In genomic region chr14:105861985-105862465, GRCh38 we compare ENCODE assay signal across 8 cellular contexts.
DNase-seq lines count a peak whose midpoint lies in the region; ATAC-seq and TF ChIP-seq lines count a peak whose summit lies in the region.

No MANE protein-coding gene starts in this region.

- no peak overlapping the region for H2AFZ ChIP-seq in Karpas-422 (ENCODE audit: low read length)

- no peak overlapping the region for H3K27ac Mint-ChIP-seq in endodermal cell

- H3K9ac ChIP-seq in Karpas-422 (ENCODE audit: low read length): peak overlapping the region; percentile 94
- no peak overlapping the region for H3K9ac ChIP-seq in endodermal cell (ENCODE audit: extremely low read depth, low read length, poor library complexity, severe bottlenecking)

- no peak overlapping the region for H3K4me3 Mint-ChIP-seq in endodermal cell

- no peaks in the 10 kb centered on the region for H3K4me1 Mint-ChIP-seq in endodermal cell

- H3K9me2 ChIP-seq in Karpas-422 (replicated peaks; ENCODE audit: insufficient read depth, low read length): no peaks in the 10 kb centered on the region

- H4K20me1 ChIP-seq in Karpas-422 (ENCODE audit: insufficient read depth, low read depth, low read length): peaks cover 8% of the 10 kb centered on the region; the same call in 1 of the 2 replicates

- no peaks in the 10 kb centered on the region for H3K9me3 ChIP-seq in Karpas-422 (ENCODE audit: low read length)
- peaks cover 65% of the 10 kb centered on the region for H3K9me3 ChIP-seq in endodermal cell (ENCODE audit: control insufficient read depth, low read length)

- H3K4me2 ChIP-seq in Karpas-422 (ENCODE audit: low read depth, low read length, poor library complexity, severe bottlenecking): peak overlapping the region; percentile 89

- no peaks in the 10 kb centered on the region for H3K27me3 Mint-ChIP-seq in endodermal cell (ENCODE audit: insufficient read depth)

- H3K79me2 ChIP-seq in Karpas-422 (ENCODE audit: low read length): peaks cover 36% of the 10 kb centered on the region

- peaks cover 86% of the 10 kb centered on the region for H3K9me3 Mint-ChIP-seq in endodermal cell

- H3K36me3 Mint-ChIP-seq in endodermal cell (ENCODE audit: low read depth): no peaks in the 10 kb centered on the region

- H3K4me3 ChIP-seq in GM12864 (ENCODE audit: low read depth, low read length) (peak overlapping the region; percentile 99), Karpas-422 (ENCODE audit: low read length) (peak overlapping the region; percentile 67), endodermal cell (ENCODE audit: low read length) (no peak overlapping the region)

- WGBS in endodermal cell (ENCODE audit: insufficient coverage in 1 of 2, insufficient read length in 1 of 2), 2 experiments: 80 to 87% methylated on average over 7 to 11 of the region's 11 CpGs

- TF ChIP-seq CTCF in GM12864 (IDR thresholded peaks at IDR 0.05; ENCODE audit: low read depth, low read length, missing control alignments) (no peak), endodermal cell (conservative IDR thresholded peaks at IDR 0.05) (no peak)

- DNase-seq in GM12864 (ENCODE audit: low read depth) (peak; percentile 91), Karpas-422 (peak; percentile 98), endodermal cell (peak; percentile 3), nucleus accumbens (lab: John Stamatoyannopoulos, UW) (no peak), SKM-1 treated with dmso at 0.1 percent for 144 hours (lab: John Stamatoyannopoulos, UW; ENCODE audit: unreplicated experiment) (no peak), amniotic stem cell (lab: John Stamatoyannopoulos, UW) (no peak), NCI-H146 (lab: John Stamatoyannopoulos, UW) (no peak)

- ATAC-seq in GM21360 (IDR thresholded peaks at IDR 0.05; ENCODE audit: unreplicated experiment): peak; percentile 54

- H3K36me3 ChIP-seq in Karpas-422 (ENCODE audit: insufficient read depth, low read length) (peaks cover 15% of the 10 kb centered on the region), endodermal cell (ENCODE audit: control insufficient read depth, insufficient read depth, low read length) (no peaks in the 10 kb centered on the region)

- no peaks in the 10 kb centered on the region for H3K27me3 ChIP-seq in Karpas-422 (ENCODE audit: low read length)
- H3K27me3 ChIP-seq in endodermal cell (ENCODE audit: control insufficient read depth, insufficient read depth, low read length, poor library complexity, severe bottlenecking): no peaks in the 10 kb centered on the region

- H3K27ac ChIP-seq in Karpas-422 (ENCODE audit: low read length) (peak overlapping the region; percentile 95), endodermal cell (ENCODE audit: low read depth, low read length) (no peak overlapping the region)

- H3K4me1 ChIP-seq in Karpas-422 (ENCODE audit: low read length) (peaks cover 46% of the 10 kb centered on the region), endodermal cell (ENCODE audit: control insufficient read depth, insufficient read depth, low read length) (no peaks in the 10 kb centered on the region)

Comparison
In these comparisons a context has a peak if more than half of its experiments do, and no peak if none do; other contexts are left out.
1. DNase-seq: peak in GM12864 (single experiment), Karpas-422 (single experiment) and endodermal cell (single experiment); none in nucleus accumbens (0 of 56), SKM-1 treated with dmso at 0.1 percent for 144 hours (single experiment), amniotic stem cell (single experiment) and NCI-H146 (single experiment).